Comparison of ENCODE assay signal across 8 cellular contexts in the genomic region with DNA sequence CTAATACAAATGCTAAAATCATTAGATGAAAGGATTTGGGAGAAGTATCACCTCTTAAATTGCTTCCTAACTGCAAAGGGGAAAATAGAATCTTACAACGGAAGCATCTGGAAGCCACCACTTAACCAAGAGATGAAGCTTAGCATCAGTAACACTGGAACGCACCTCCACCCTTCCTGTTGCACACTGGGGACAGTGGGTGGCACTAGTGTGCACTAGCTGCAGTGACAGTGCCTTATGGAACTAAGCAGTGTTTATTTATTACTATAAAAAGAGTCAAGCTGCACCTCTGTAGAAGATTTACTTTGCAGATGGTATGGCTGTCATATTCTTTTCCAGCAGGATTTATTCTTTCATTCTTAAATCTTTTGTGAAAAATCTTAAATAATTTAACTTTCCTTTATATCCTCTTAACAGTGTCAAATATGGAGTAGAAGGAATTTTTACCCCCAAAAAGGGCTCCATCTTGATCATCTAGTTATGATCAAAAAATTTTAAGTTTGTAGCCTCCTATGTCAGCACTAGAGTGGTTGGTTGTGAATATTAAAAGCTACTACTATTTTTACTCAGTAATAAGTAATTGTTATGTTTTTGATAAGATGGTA.
DNase-seq lines count a peak whose midpoint lies in the region; ATAC-seq and TF ChIP-seq lines count a peak whose summit lies in the region.
"Had no signal": no experiment of that assay in that cellular context is flagged by ENCODE, and none has a peak within 500 bp of the region (broad histone marks: within the 10 kb centered on the region; RNA-seq: fewer than 3 reads in every experiment).

No MANE protein-coding gene starts in this region.

- H3K9me3 ChIP-seq in ascending aorta, result no peaks in the 10 kb centered on the region
- H3K9me3 ChIP-seq: SJSA1 had no signal

- H3K4me1 ChIP-seq in ascending aorta, result no peaks in the 10 kb centered on the region
- H3K4me1 ChIP-seq: SJSA1 had no signal

- no peak overlapping the region for H3K4me3 ChIP-seq in ascending aorta
- H3K4me3 ChIP-seq: SJSA1 had no signal

- no peak overlapping the region for H3K4me3 Mint-ChIP-seq in activated T-cell treated with anti-CD3 and anti-CD28 coated beads, Interleukin-2, amount 50 U/mL, for 24 hours

- peak in 2 of 3 experiments; percentile 23 to 48 for TF ChIP-seq CTCF in ascending aorta (IDR thresholded peaks at IDR 0.05)

- ATAC-seq in GM19468 (IDR thresholded peaks at IDR 0.05; ENCODE audit: extremely low read depth, unreplicated experiment), result peak; percentile 52

- no peaks in the 10 kb centered on the region for H3K4me1 Mint-ChIP-seq in activated T-cell treated with anti-CD3 and anti-CD28 coated beads, Interleukin-2, amount 50 U/mL, for 24 hours (ENCODE audit: low read depth)

- no peak overlapping the region for H3K27ac ChIP-seq in ascending aorta
- H3K27ac ChIP-seq: SJSA1 had no signal

- no peaks in the 10 kb centered on the region for H3K9me3 Mint-ChIP-seq in activated T-cell treated with anti-CD3 and anti-CD28 coated beads, Interleukin-2, amount 50 U/mL, for 24 hours

- DNase-seq in ELR (ENCODE audit: low read depth), result peak; percentile 49
- DNase-seq in NCI-H1694 treated with DMSO at 0.1 percent for 48 hours (lab: John Stamatoyannopoulos, UW), result peak; percentile 21
- no peak for DNase-seq in ascending aorta (ENCODE audit: low spot score in 2 of 2)
- peak; percentile 63 for DNase-seq in left kidney (ENCODE audit: low read depth, low spot score)
- no peak for DNase-seq in COLO829 (ENCODE audit: low spot score)
- no peak for DNase-seq in activated T-cell treated with anti-CD3 and anti-CD28 coated beads, Interleukin-2, amount 50 U/mL, for 24 hours

- intact Hi-C loops in ascending aorta (cut with DNase I), result no loop called here

- no peaks in the 10 kb centered on the region for H3K36me3 Mint-ChIP-seq in activated T-cell treated with anti-CD3 and anti-CD28 coated beads, Interleukin-2, amount 50 U/mL, for 24 hours (ENCODE audit: low read depth)

- no peaks in the 10 kb centered on the region for H3K27me3 Mint-ChIP-seq in activated T-cell treated with anti-CD3 and anti-CD28 coated beads, Interleukin-2, amount 50 U/mL, for 24 hours

- no peak overlapping the region for H3K27ac Mint-ChIP-seq in activated T-cell treated with anti-CD3 and anti-CD28 coated beads, Interleukin-2, amount 50 U/mL, for 24 hours

- H3K27me3 ChIP-seq in ascending aorta, result no peaks in the 10 kb centered on the region
- H3K27me3 ChIP-seq: SJSA1 had no signal

- H3K36me3 ChIP-seq in ascending aorta, result no peaks in the 10 kb centered on the region
- H3K36me3 ChIP-seq: SJSA1 had no signal

Comparison
In these comparisons a context has a peak if more than half of its experiments do, and no peak if none do; other contexts are left out.
1. DNase-seq: peak in ELR (single experiment), NCI-H1694 treated with DMSO at 0.1 percent for 48 hours (single experiment) and left kidney (single experiment); none in ascending aorta (0 of 2), COLO829 (single experiment) and activated T-cell treated with anti-CD3 and anti-CD28 coated beads, Interleukin-2, amount 50 U/mL, for 24 hours (single experiment).